Comparison of ENCODE assay signal across 9 cellular contexts in genomic region chr6:41199427-41200246, GRCh38. TPM values are rescaled to one million over a fixed set of nuclear protein-coding genes. Genes with fewer than 3 reads are reported as not detected.
DNase-seq lines count a peak whose midpoint lies in the region; ATAC-seq and TF ChIP-seq lines count a peak whose summit lies in the region.
"Had no signal": no experiment of that assay in that cellular context is flagged by ENCODE, and none has a peak within 500 bp of the region (broad histone marks: within the 10 kb centered on the region; RNA-seq: fewer than 3 reads in every experiment).

No MANE protein-coding gene starts in this region.

- POLR2A ChIA-PET in GM10248 (lab: Yijun Ruan, JAX) = no interaction called here
- POLR2A ChIA-PET in OCI-LY7 (lab: Charles Lee) = interaction anchor here (0.6 to 1.8 kb wide), 11 partner anchors 11 to 1795 kb away, joined by 3 to 9 read pairs (median 3); partner anchors contain the start of genes NFYA and OARD1

- H3K4me3 ChIP-seq in OCI-LY7 (ENCODE audit: low read depth, low read length, poor library complexity, severe bottlenecking) = peak overlapping the region; percentile 65
- no peak overlapping the region for H3K4me3 ChIP-seq in HAP-1
- H3K4me3 ChIP-seq: MG63 had no signal

- H3K27ac ChIP-seq in OCI-LY7 (ENCODE audit: low read depth, low read length, poor library complexity, severe bottlenecking) = peak overlapping the region; percentile 95

- CTCF ChIA-PET in GM10248 (lab: Yijun Ruan, JAX) = interaction anchor here (0.9 to 2.1 kb wide), 7 partner anchors 8 to 169 kb away, joined by 3 to 9 read pairs (median 5); no protein-coding TSS in a partner anchor
- CTCF ChIA-PET in OCI-LY7 (lab: Charles Lee; ENCODE audit: unreplicated experiment) = interaction anchor here (1.1 to 1.7 kb wide), 3 partner anchors 10 to 19 kb away, joined by 3 to 4 read pairs (median 4); no protein-coding TSS in a partner anchor

- H3K9me3 ChIP-seq in OCI-LY7 (ENCODE audit: low read length) (no peaks in the 10 kb centered on the region), HAP-1 (no peaks in the 10 kb centered on the region)
- H3K9me3 ChIP-seq: MG63 had no signal

- no TSS peak for BruUV-seq in OCI-LY7 (replicated peaks; lab: Mats Ljungman, UMichigan)

- TF ChIP-seq CTCF in GM10248 (IDR thresholded peaks at IDR 0.05; ENCODE audit: control extremely low read depth, extremely low read depth, low read depth, missing control alignments) (no peak), OCI-LY7 (conservative IDR thresholded peaks at IDR 0.05; ENCODE audit: low read length) (no peak)

- in situ Hi-C loops in HAP-1 (cut with MboI; ENCODE audit: low sequenced_read_pairs) = no loop called here

- H3K36me3 ChIP-seq in OCI-LY7 (ENCODE audit: insufficient read depth, low read length) = peaks cover 21% of the 10 kb centered on the region
- no peaks in the 10 kb centered on the region for H3K36me3 ChIP-seq in HAP-1 (replicated peaks)
- H3K36me3 ChIP-seq: MG63 had no signal

- H3K4me1 ChIP-seq in OCI-LY7 (ENCODE audit: insufficient read depth, low read length, poor library complexity, severe bottlenecking) (peaks cover 49% of the 10 kb centered on the region), HAP-1 (no peaks in the 10 kb centered on the region)

- peak overlapping the region; percentile 49; the same call in 1 of the 2 replicates for H2AFZ ChIP-seq in OCI-LY7 (ENCODE audit: low read length)

- H3K4me2 ChIP-seq in OCI-LY7 (ENCODE audit: low read length) = peak overlapping the region; percentile 83

- intact Hi-C loops in OCI-LY7 (cut with micrococcal nuclease; ENCODE audit: unreplicated experiment) = loop anchor here (2.0 to 5.0 kb wide), 2 partner anchors 118 to 127 kb away; partner anchors contain the start of genes NFYA and OARD1

- peak; percentile 49 for DNase-seq in GM10248 (ENCODE audit: extremely low spot score)
- peak; percentile 45 for DNase-seq in OCI-LY7 (ENCODE audit: low spot score)
- peak; percentile 40 for DNase-seq in left lobe of liver (ENCODE audit: low spot score)
- no peak for DNase-seq in NCI-H82 treated with DMSO at 0.1 percent for 48 hours (lab: John Stamatoyannopoulos, UW; ENCODE audit: unreplicated experiment)
- no peak for DNase-seq in HAP-1 (ENCODE audit: low spot score in 2 of 2)
- DNase-seq: MG63 had no signal

- ATAC-seq in GM21423 (IDR thresholded peaks at IDR 0.05; ENCODE audit: unreplicated experiment) (peak; percentile 41), left lobe of liver (no peak), HG02571 (IDR thresholded peaks at IDR 0.05; ENCODE audit: unreplicated experiment) (no peak), HG03135 (IDR thresholded peaks at IDR 0.05; ENCODE audit: unreplicated experiment) (no peak)

- H3K9me2 ChIP-seq in OCI-LY7 (ENCODE audit: insufficient read depth, low read length) = no peaks in the 10 kb centered on the region

- H3K79me2 ChIP-seq in OCI-LY7 (ENCODE audit: insufficient read depth, low read depth, low read length) = peaks cover 7% of the 10 kb centered on the region; the same call in 1 of the 2 replicates

- no peaks in the 10 kb centered on the region for H4K20me1 ChIP-seq in OCI-LY7 (ENCODE audit: insufficient read depth, low read length)

- H3K27me3 ChIP-seq in HAP-1 (ENCODE audit: low read depth) = peaks cover 3% of the 10 kb centered on the region; the same call in 1 of the 2 replicates
- H3K27me3 ChIP-seq: MG63 had no signal

RNA-seq across cellular contexts. Expression of gene TREML2, which starts 1.3 kb away (rescaled TPM):
- 5.5 and 6.2 TPM in 2 replicates for total RNA-seq in OCI-LY7 (2014; rRNA removed; shearing (Covaris generic))
- 15.1 and 17.4 TPM in 2 replicates for total RNA-seq in OCI-LY7 (2022)
- 0.08 TPM for total RNA-seq in left lobe of liver

RNA-seq across cellular contexts. Expression of gene TREML4, which starts 28.5 kb away (rescaled TPM):
- total RNA-seq in OCI-LY7 (2014; rRNA removed; shearing (Covaris generic)) = not detected in 2 replicates
- total RNA-seq in OCI-LY7 (2022) (not detected in 2 replicates), left lobe of liver (not detected)

RNA-seq across cellular contexts. Expression of gene TREM2, which starts 36.7 kb away (rescaled TPM):
- not detected in 2 replicates for total RNA-seq in OCI-LY7 (2014; rRNA removed; shearing (Covaris generic))
- not detected in 2 replicates for total RNA-seq in OCI-LY7 (2022)
- 0.28 TPM for total RNA-seq in left lobe of liver

RNA-seq across cellular contexts. Expression of gene TREML1, which starts 45.5 kb away (rescaled TPM):
- not detected in 2 replicates for total RNA-seq in OCI-LY7 (2014; rRNA removed; shearing (Covaris generic))
- total RNA-seq in OCI-LY7 (2022) (not detected in 2 replicates), left lobe of liver (not detected)

Comparison
In these comparisons a context has a peak if more than half of its experiments do, and no peak if none do; other contexts are left out.
1. DNase-seq: peak in GM10248 (single experiment), OCI-LY7 (single experiment) and left lobe of liver (single experiment); none in NCI-H82 treated with DMSO at 0.1 percent for 48 hours (single experiment) and HAP-1 (0 of 2).